ENCODE assay signal across 23 cellular contexts in genomic region chr7:46279290-46279689, GRCh38.
"Had no signal": no experiment of that assay in that cellular context is flagged by ENCODE, and none has a peak within 500 bp of the region (broad histone marks: within the 10 kb centered on the region; RNA-seq: fewer than 3 reads in every experiment).

No MANE protein-coding gene starts in this region.

- ATAC-seq: activated CD4-positive, CD25-positive, alpha-beta regulatory T cell treated with anti-CD3 and anti-CD28 coated beads, Interleukin-2, amount 50 U/mL, for 24 hours; activated CD8-positive, alpha-beta T cell treated with anti-CD3 and anti-CD28 coated beads for 36 hours; activated naive CD4-positive, alpha-beta T cell treated with anti-CD3 and anti-CD28 coated beads, Interleukin-2, amount 50 U/mL, for 72 hours; activated naive CD8-positive, alpha-beta T cell treated with anti-CD3 and anti-CD28 coated beads, Interleukin-2, amount 50 U/mL, for 24 hours; SK-N-SH treated with all-trans-retinoic acid at 6 μM for 48 hours had no signal

- H3K4me3 Mint-ChIP-seq: activated CD8-positive, alpha-beta T cell treated with anti-CD3 and anti-CD28 coated beads for 36 hours; activated naive CD8-positive, alpha-beta T cell treated with anti-CD3 and anti-CD28 coated beads, Interleukin-2, amount 50 U/mL, for 24 hours; activated T-helper 1 cell treated with anti-CD3 and anti-CD28 coated beads, Interleukin-12 subunit alpha, Interleukin-12 subunit beta, Interleukin-2, Interleukin-4 antibody, amounts not matched to agents 30 ng/mL and 10 ng/mL and 1 ng/mL, durations not matched to agents 14 hours and 24 hours and 36 hours; brain; T-helper 2 cell treated with Interferon-gamma antibody and Interleukin-4, amounts not matched to agents 5 μg/mL and 100 μg/mL, for 36 hours had no signal

- DNase-seq: activated CD4-positive, alpha-beta T cell treated with anti-CD3 and anti-CD28 coated beads for 4 hours; activated CD8-positive, alpha-beta memory T cell treated with anti-CD3 and anti-CD28 coated beads, Interleukin-2, amount 50 U/mL, for 4 hours; activated CD8-positive, alpha-beta T cell treated with anti-CD3 and anti-CD28 coated beads for 36 hours; activated effector memory CD4-positive, alpha-beta T cell treated with Interleukin-2 at 50 U/mL for 16 hours; activated naive CD4-positive, alpha-beta T cell treated with Interleukin-2 at 50 U/mL for 16 hours; activated naive CD8-positive, alpha-beta T cell treated with anti-CD3 and anti-CD28 coated beads, Interleukin-2, amount 50 U/mL, for 24 hours; amniotic stem cell; NCI-H1105; NCI-H1436; NCI-H1694 treated with DMSO at 0.1 percent for 48 hours; NCI-H2029 treated with DMSO at 0.1 percent for 48 hours; NCI-H524; Peyer's patch; SHP77; SW 1271 had no signal

- H3K4me1 ChIP-seq: Peyer's patch, SJSA1 had no signal

- H3K9ac ChIP-seq: KMS-11 had no signal

- H3K36me3 ChIP-seq: Peyer's patch, SJSA1 had no signal

- H3K27ac ChIP-seq: KMS-11, Peyer's patch, SJSA1 had no signal

- H3K27me3 ChIP-seq: Peyer's patch, SJSA1 had no signal

- H3K27ac Mint-ChIP-seq: activated CD8-positive, alpha-beta T cell treated with anti-CD3 and anti-CD28 coated beads for 36 hours; activated naive CD4-positive, alpha-beta T cell treated with anti-CD3 and anti-CD28 coated beads, Interleukin-2, amount 50 U/mL, for 72 hours; activated naive CD8-positive, alpha-beta T cell treated with anti-CD3 and anti-CD28 coated beads, Interleukin-2, amount 50 U/mL, for 24 hours; activated T-helper 1 cell treated with anti-CD3 and anti-CD28 coated beads, Interleukin-12 subunit alpha, Interleukin-12 subunit beta, Interleukin-2, Interleukin-4 antibody, amounts not matched to agents 30 ng/mL and 10 ng/mL and 1 ng/mL, durations not matched to agents 14 hours and 24 hours and 36 hours; brain; T-helper 2 cell treated with Interferon-gamma antibody and Interleukin-4, amounts not matched to agents 5 μg/mL and 100 μg/mL, for 36 hours had no signal

- H3K36me3 Mint-ChIP-seq: activated naive CD4-positive, alpha-beta T cell treated with anti-CD3 and anti-CD28 coated beads, Interleukin-2, amount 50 U/mL, for 72 hours; brain had no signal

- H3K9me3 ChIP-seq: Peyer's patch, SJSA1 had no signal

- H3K27me3 Mint-ChIP-seq: activated CD8-positive, alpha-beta T cell treated with anti-CD3 and anti-CD28 coated beads for 36 hours; activated naive CD8-positive, alpha-beta T cell treated with anti-CD3 and anti-CD28 coated beads, Interleukin-2, amount 50 U/mL, for 24 hours; brain had no signal

- H3K4me3 ChIP-seq: Peyer's patch, SJSA1 had no signal

- H3K9me3 Mint-ChIP-seq: activated naive CD8-positive, alpha-beta T cell treated with anti-CD3 and anti-CD28 coated beads, Interleukin-2, amount 50 U/mL, for 24 hours; activated T-helper 1 cell treated with anti-CD3 and anti-CD28 coated beads, Interleukin-12 subunit alpha, Interleukin-12 subunit beta, Interleukin-2, Interleukin-4 antibody, amounts not matched to agents 30 ng/mL and 10 ng/mL and 1 ng/mL, durations not matched to agents 14 hours and 24 hours and 36 hours; brain; T-helper 2 cell treated with Interferon-gamma antibody and Interleukin-4, amounts not matched to agents 5 μg/mL and 100 μg/mL, for 36 hours had no signal

- H3K4me1 Mint-ChIP-seq: activated naive CD8-positive, alpha-beta T cell treated with anti-CD3 and anti-CD28 coated beads, Interleukin-2, amount 50 U/mL, for 24 hours had no signal

- H3K4me2 ChIP-seq: KMS-11 had no signal
